In genomic region chr15:29910068-29910467, GRCh38 we compare ENCODE assay signal across 17 cellular contexts.
DNase-seq lines count a peak whose midpoint lies in the region; ATAC-seq and TF ChIP-seq lines count a peak whose summit lies in the region.
"Had no signal": no experiment of that assay in that cellular context is flagged by ENCODE, and none has a peak within 500 bp of the region (broad histone marks: within the 10 kb centered on the region; RNA-seq: fewer than 3 reads in every experiment).

No MANE protein-coding gene starts in this region.

- H3K36me3 ChIP-seq in right atrium auricular region (no peaks in the 10 kb centered on the region), left lung (no peaks in the 10 kb centered on the region), upper lobe of right lung (no peaks in the 10 kb centered on the region)
- H3K36me3 ChIP-seq: Peyer's patch had no signal

- H3K9me3 ChIP-seq in right atrium auricular region (peaks cover 0 to 6% of the 10 kb centered on the region in 2 donors), left lung (peaks cover 0 to 7% of the 10 kb centered on the region in 2 donors), upper lobe of right lung (no peaks in the 10 kb centered on the region)
- H3K9me3 ChIP-seq: Peyer's patch had no signal

- intact Hi-C loops in Right ventricle myocardium superior (cut with DNase I): no loop called here
- intact Hi-C loops in left lung (cut with DNase I): no loop called here
- intact Hi-C loops in upper lobe of right lung (cut with DNase I): no loop called here

- H3K27me3 ChIP-seq in right atrium auricular region: no peaks in the 10 kb centered on the region
- H3K27me3 ChIP-seq in left lung: no peaks in the 10 kb centered on the region
- H3K27me3 ChIP-seq in upper lobe of right lung: no peaks in the 10 kb centered on the region
- H3K27me3 ChIP-seq: Peyer's patch had no signal

- H3K27ac ChIP-seq in right atrium auricular region (peak overlapping the region in 1 of 2 donors; percentile 81), left lung (no peak overlapping the region), upper lobe of right lung (no peak overlapping the region)
- H3K27ac ChIP-seq: Peyer's patch had no signal

- peak; percentile 64 for ATAC-seq in Right ventricle myocardium superior (ENCODE audit: poor library complexity)
- ATAC-seq in left lung: peak; percentile 89
- peak; percentile 58 for ATAC-seq in upper lobe of right lung
- ATAC-seq: SK-N-SH treated with all-trans-retinoic acid at 6 μM for 48 hours had no signal

- H3K4me3 ChIP-seq in right atrium auricular region: no peak overlapping the region
- H3K4me3 ChIP-seq in fibroblast of the aortic adventitia (ENCODE audit: low read depth, low read length): no peak overlapping the region
- H3K4me3 ChIP-seq in left lung: no peak overlapping the region
- no peak overlapping the region for H3K4me3 ChIP-seq in upper lobe of right lung
- H3K4me3 ChIP-seq: Peyer's patch had no signal

- H3K4me1 ChIP-seq in right atrium auricular region (peaks cover 0 to 48% of the 10 kb centered on the region in 2 donors), left lung (peaks cover 0 to 5% of the 10 kb centered on the region in 2 donors), upper lobe of right lung (peaks cover 2% of the 10 kb centered on the region)

- in situ Hi-C loops in KBM-7 (cut with MboI; ENCODE audit: low pct_unique_long_range_greater_than_20kb, low sequenced_read_pairs): no loop called here

- no peak for TF ChIP-seq CTCF in right atrium auricular region (IDR thresholded peaks at IDR 0.05)
- TF ChIP-seq CTCF in fibroblast of the aortic adventitia (IDR thresholded peaks at IDR 0.05; ENCODE audit: insufficient read depth, low read length): no peak
- TF ChIP-seq CTCF in left lung (IDR thresholded peaks at IDR 0.05): no peak
- TF ChIP-seq CTCF in upper lobe of right lung (IDR thresholded peaks at IDR 0.05): no peak

- DNase-seq in Right ventricle myocardium superior (no peak), right atrium auricular region (ENCODE audit: low spot score) (no peak), fibroblast of the aortic adventitia (ENCODE audit: low read depth) (peak; percentile 60), left lung (no peak), upper lobe of right lung (no peak), NCI-H187 (lab: John Stamatoyannopoulos, UW) (no peak), NCI-H2081 treated with DMSO at 0.1 percent for 48 hours (lab: John Stamatoyannopoulos, UW) (no peak), KBM-7 (no peak)
- DNase-seq: 8988T, DND-41, GDM1, NCI-H1417 treated with DMSO at 0.1 percent for 48 hours, NCI-H2029, NCI-H510A treated with DMSO at 0.1 percent for 48 hours, Peyer's patch, SHP77 treated with DMSO at 0.1 percent for 48 hours had no signal
